10 cellular contexts compared by ENCODE assay signal in genomic region chr17:5430413-5430999, GRCh38. TPM values are rescaled to one million over a fixed set of nuclear protein-coding genes. Genes with fewer than 3 reads are reported as not detected.
A peak's percentile ranks its signal among the peaks of the same experiment; 100 is the strongest.
DNase-seq lines count a peak whose midpoint lies in the region; ATAC-seq, FAIRE-seq and TF ChIP-seq lines count a peak whose summit lies in the region.
"Had no signal": no experiment of that assay in that cellular context is flagged by ENCODE, and none has a peak within 500 bp of the region (broad histone marks: within the 10 kb centered on the region; RNA-seq: fewer than 3 reads in every experiment).

No MANE protein-coding gene starts in this region.

- H3K9me2 ChIP-seq in hepatocyte (replicated peaks; ENCODE audit: insufficient read depth), result no peaks in the 10 kb centered on the region

- H3K9me3 ChIP-seq in A549 (no peaks in the 10 kb centered on the region), hepatocyte (ENCODE audit: low read depth) (no peaks in the 10 kb centered on the region)
- H3K9me3 ChIP-seq: heart right ventricle, tibial nerve had no signal

- H3K4me2 ChIP-seq in A549 (no peak overlapping the region), hepatocyte (no peak overlapping the region)

- CTCF ChIA-PET in A549 (lab: Yijun Ruan, JAX), result interaction anchor here (1.3 to 9.3 kb wide), 3 partner anchors 8 to 11 kb away, joined by 3 to 178 read pairs (median 5); partner anchors contain the start of genes C1QBP and NUP88
- CTCF ChIA-PET in activated B cell treated with CpG ODN at 0.5 μM for 24 hours (lab: Charles Lee), result interaction anchor here (0.6 to 1.2 kb wide), 2 partner anchors 9 to 11 kb away, joined by 3 to 4 read pairs; no protein-coding TSS in a partner anchor

- intact Hi-C loops in activated B cell treated with CpG ODN at 0.5 μM for 24 hours (cut with micrococcal nuclease), result no loop called here

- peaks cover 90% of the 10 kb centered on the region for H3K36me3 Mint-ChIP-seq in activated B cell treated with CpG ODN at 0.5 μM for 24 hours (ENCODE audit: low read depth)

- no peak overlapping the region for H2AFZ ChIP-seq in hepatocyte

- POLR2A ChIA-PET in A549 (lab: Yijun Ruan, JAX) (interaction anchor here (2.5 kb wide), 1 partner anchor 11 kb away, joined by 18 read pairs; the partner anchor contains the start of genes NUP88 and RPAIN), activated B cell treated with CpG ODN at 0.5 μM for 24 hours (lab: Charles Lee) (interaction anchor here (1.7 kb wide), 1 partner anchor 7 kb away, joined by 5 read pairs; no protein-coding TSS in a partner anchor)

- H4K20me1 ChIP-seq in hepatocyte (ENCODE audit: insufficient read depth, poor library complexity, severe bottlenecking), result no peaks in the 10 kb centered on the region

- peaks cover 8% of the 10 kb centered on the region for H3K79me2 ChIP-seq in hepatocyte

- DNase-seq in A549 (ENCODE audit: low read depth in 1 of 2, low spot score in 1 of 2) (no peak), activated B cell treated with CpG ODN at 0.5 μM for 24 hours (no peak), hepatocyte (ENCODE audit: low spot score) (no peak), NCI-H510A (lab: John Stamatoyannopoulos, UW) (no peak), NCI-H748 treated with DMSO at 0.1 percent for 48 hours (lab: John Stamatoyannopoulos, UW) (no peak)
- DNase-seq: activated gamma-delta T cell treated with Interleukin-2 at 50 U/mL for 16 hours, heart right ventricle, NCI-H2029 treated with DMSO at 0.1 percent for 48 hours had no signal

- no peak overlapping the region for H3K27ac ChIP-seq in A549
- H3K27ac ChIP-seq in hepatocyte, result peak overlapping the region; percentile 6
- H3K27ac ChIP-seq: heart right ventricle, tibial nerve had no signal

- no peak for TF ChIP-seq RAD21 in A549 (conservative IDR thresholded peaks at IDR 0.05 in 1 of 2, IDR thresholded peaks at IDR 0.05 in 1 of 2)

- TF ChIP-seq EP300 in A549 (IDR thresholded peaks at IDR 0.05), result no peak

- TF ChIP-seq POLR2A in A549 (IDR thresholded peaks at IDR 0.05; ENCODE audit: low read length), result no peak

- no peaks in the 10 kb centered on the region for H3K27me3 ChIP-seq in hepatocyte
- H3K27me3 ChIP-seq: heart right ventricle, tibial nerve had no signal

- H3K27ac Mint-ChIP-seq in activated B cell treated with CpG ODN at 0.5 μM for 24 hours, result peak overlapping the region; percentile 61

- no peak overlapping the region for H3K4me3 ChIP-seq in A549
- H3K4me3 ChIP-seq in hepatocyte, result no peak overlapping the region
- H3K4me3 ChIP-seq: heart right ventricle, tibial nerve had no signal

- no peak for FAIRE-seq in A549 (lab: Jason Lieb, UNC)

- H3K4me3 Mint-ChIP-seq in activated B cell treated with CpG ODN at 0.5 μM for 24 hours, result no peak overlapping the region

- no peaks in the 10 kb centered on the region for H3K36me3 ChIP-seq in hepatocyte (replicated peaks; ENCODE audit: insufficient read depth, low read depth)

- no peak for TF ChIP-seq CTCF in A549 (IDR thresholded peaks at IDR 0.05)
- TF ChIP-seq CTCF in activated B cell treated with CpG ODN at 0.5 μM for 24 hours (IDR thresholded peaks at IDR 0.05), result no peak
- TF ChIP-seq CTCF in hepatocyte (IDR thresholded peaks at IDR 0.05; ENCODE audit: poor library complexity), result no peak

- no peaks in the 10 kb centered on the region for H3K27me3 Mint-ChIP-seq in activated B cell treated with CpG ODN at 0.5 μM for 24 hours

- peak; percentile 11 to 20; a peak in 2 of 6 replicates for ATAC-seq in A549
- no peak for ATAC-seq in activated B cell treated with CpG ODN at 0.5 μM for 24 hours (ENCODE audit: low read depth)
- no peak for ATAC-seq in HG02973 (IDR thresholded peaks at IDR 0.05; ENCODE audit: unreplicated experiment)
- ATAC-seq: heart right ventricle had no signal

- H3K4me1 ChIP-seq in A549 (peaks cover 5% of the 10 kb centered on the region; the same call in 1 of the 3 replicates), hepatocyte (ENCODE audit: insufficient read depth) (no peaks in the 10 kb centered on the region)
- H3K4me1 ChIP-seq: tibial nerve had no signal

- H3K9me3 Mint-ChIP-seq in activated B cell treated with CpG ODN at 0.5 μM for 24 hours, result no peaks in the 10 kb centered on the region

- WGBS in A549 (ENCODE audit: missing lambda C conversion rate), result 96% methylated on average over 3 of the region's 3 CpGs
- WGBS in hepatocyte (ENCODE audit: low lambda C conversion rate, missing lambda C conversion rate), result 94% methylated on average over 3 of the region's 3 CpGs

- H3K4me1 Mint-ChIP-seq in activated B cell treated with CpG ODN at 0.5 μM for 24 hours, result peaks cover 5% of the 10 kb centered on the region

TF ChIP-seq in A549, 52 proteins besides CTCF, POLR2A, EP300 and RAD21:
- TF ChIP-seq ZFP36 (IDR thresholded peaks at IDR 0.05; ENCODE audit: borderline replicate concordance, partially characterized antibody), result no peak
- TF ChIP-seq CHD2 (IDR thresholded peaks at IDR 0.05; ENCODE audit: low read length, partially characterized antibody), result no peak
- no peak for TF ChIP-seq HOXB5 (CRISPR knock-in tag; IDR thresholded peaks at IDR 0.05)
- no peak for TF ChIP-seq CBX2 (IDR thresholded peaks at IDR 0.05; ENCODE audit: borderline replicate concordance, low read depth)
- no peak for TF ChIP-seq CHD4 (IDR thresholded peaks at IDR 0.05; ENCODE audit: borderline replicate concordance)
- TF ChIP-seq ZSCAN20 (CRISPR knock-in tag; IDR thresholded peaks at IDR 0.05), result no peak
TF ChIP-seq in A549: peak in this region for 0.

RNA-seq across cellular contexts. Expression of gene C1QBP, which starts 8.4 kb away (rescaled TPM):
- polyA plus RNA-seq in A549 (2011; rRNA removed) (448 and 683 TPM in 2 replicates), A549 (2017; fragmentation: RNase III; extraction: RNeasy Plus Mini Kit Qiagen cat#74134 plus additional on column Dnase treatment) (527 to 609 TPM (median 557 TPM) in 3 replicates), hepatocyte (176 and 185 TPM in 2 replicates)
- polyA plus RNA-seq in A549 (2012; cell fraction: cytosol; rRNA removed), result 405 and 410 TPM in 2 replicates
- polyA plus RNA-seq in A549 (2012; cell fraction: nucleus; rRNA removed), result 229 and 230 TPM in 2 replicates
- polyA minus RNA-seq in A549 (2011; rRNA and poly(A)+ RNA removed), result 196 and 215 TPM in 2 replicates
- total RNA-seq in activated B cell treated with CpG ODN at 0.5 μM for 24 hours (160 and 177 TPM in 2 replicates), hepatocyte (145 and 149 TPM in 2 replicates)

RNA-seq across cellular contexts. Expression of gene RPAIN, which starts 10.5 kb away (rescaled TPM):
- polyA plus RNA-seq in A549 (2011; rRNA removed) (62.9 and 67.6 TPM in 2 replicates), A549 (2017; fragmentation: RNase III; extraction: RNeasy Plus Mini Kit Qiagen cat#74134 plus additional on column Dnase treatment) (71.9 to 81.2 TPM (median 72.8 TPM) in 3 replicates), hepatocyte (51.6 and 60.7 TPM in 2 replicates)
- 38.2 and 49.2 TPM in 2 replicates for polyA plus RNA-seq in A549 (2012; cell fraction: cytosol; rRNA removed)
- polyA plus RNA-seq in A549 (2012; cell fraction: nucleus; rRNA removed), result 26.4 and 43.8 TPM in 2 replicates
- 24.1 and 26.2 TPM in 2 replicates for polyA minus RNA-seq in A549 (2011; rRNA and poly(A)+ RNA removed)
- total RNA-seq in activated B cell treated with CpG ODN at 0.5 μM for 24 hours (70.4 and 87.7 TPM in 2 replicates), hepatocyte (57.4 and 57.6 TPM in 2 replicates)

RNA-seq across cellular contexts. Expression of gene NUP88, which starts 11.0 kb away (rescaled TPM):
- 175 and 180 TPM in 2 replicates for polyA plus RNA-seq in A549 (2011; rRNA removed)
- polyA plus RNA-seq in A549 (2012; cell fraction: cytosol; rRNA removed), result 104 and 114 TPM in 2 replicates
- 70.5 and 76.3 TPM in 2 replicates for polyA plus RNA-seq in A549 (2012; cell fraction: nucleus; rRNA removed)
- polyA plus RNA-seq in A549 (2017; fragmentation: RNase III; extraction: RNeasy Plus Mini Kit Qiagen cat#74134 plus additional on column Dnase treatment), result 121 to 133 TPM (median 121 TPM) in 3 replicates
- polyA minus RNA-seq in A549 (2011; rRNA and poly(A)+ RNA removed), result 128 and 136 TPM in 2 replicates
- total RNA-seq in activated B cell treated with CpG ODN at 0.5 μM for 24 hours, result 158 and 187 TPM in 2 replicates
- total RNA-seq in hepatocyte, result 56.6 and 65.2 TPM in 2 replicates
- polyA plus RNA-seq in hepatocyte, result 38.0 and 50.8 TPM in 2 replicates

RNA-seq across cellular contexts. Expression of gene DHX33, which starts 38.3 kb away (rescaled TPM):
- polyA plus RNA-seq in A549 (2011; rRNA removed) (29.5 and 35.7 TPM in 2 replicates), A549 (2017; fragmentation: RNase III; extraction: RNeasy Plus Mini Kit Qiagen cat#74134 plus additional on column Dnase treatment) (26.7 to 30.4 TPM (median 27.8 TPM) in 3 replicates), hepatocyte (2.2 and 2.3 TPM in 2 replicates)
- polyA plus RNA-seq in A549 (2012; cell fraction: cytosol; rRNA removed), result 22.6 and 27.4 TPM in 2 replicates
- polyA plus RNA-seq in A549 (2012; cell fraction: nucleus; rRNA removed), result 29.3 and 29.4 TPM in 2 replicates
- 44.9 and 53.7 TPM in 2 replicates for polyA minus RNA-seq in A549 (2011; rRNA and poly(A)+ RNA removed)
- total RNA-seq in activated B cell treated with CpG ODN at 0.5 μM for 24 hours (17.7 and 19.9 TPM in 2 replicates), hepatocyte (7.8 and 9.6 TPM in 2 replicates)

RNA-seq across cellular contexts. Expression of gene DERL2, which starts 55.5 kb away (rescaled TPM):
- polyA plus RNA-seq in A549 (2011; rRNA removed) (137 and 139 TPM in 2 replicates), A549 (2017; fragmentation: RNase III; extraction: RNeasy Plus Mini Kit Qiagen cat#74134 plus additional on column Dnase treatment) (113 to 120 TPM (median 115 TPM) in 3 replicates), hepatocyte (134 and 136 TPM in 2 replicates)
- polyA plus RNA-seq in A549 (2012; cell fraction: cytosol; rRNA removed), result 48.4 and 51.9 TPM in 2 replicates
- polyA plus RNA-seq in A549 (2012; cell fraction: nucleus; rRNA removed), result 33.7 and 50.6 TPM in 2 replicates
- 33.5 and 38.9 TPM in 2 replicates for polyA minus RNA-seq in A549 (2011; rRNA and poly(A)+ RNA removed)
- total RNA-seq in activated B cell treated with CpG ODN at 0.5 μM for 24 hours (63.2 and 76.8 TPM in 2 replicates), hepatocyte (54.3 TPM in 2 replicates)

Comparison
In these comparisons a context has a peak if more than half of its experiments do, and no peak if none do; other contexts are left out.
1. ATAC-seq: peak in A549 (2 of 2); none in activated B cell treated with CpG ODN at 0.5 μM for 24 hours (single experiment) and HG02973 (single experiment).